In the genomic region with DNA sequence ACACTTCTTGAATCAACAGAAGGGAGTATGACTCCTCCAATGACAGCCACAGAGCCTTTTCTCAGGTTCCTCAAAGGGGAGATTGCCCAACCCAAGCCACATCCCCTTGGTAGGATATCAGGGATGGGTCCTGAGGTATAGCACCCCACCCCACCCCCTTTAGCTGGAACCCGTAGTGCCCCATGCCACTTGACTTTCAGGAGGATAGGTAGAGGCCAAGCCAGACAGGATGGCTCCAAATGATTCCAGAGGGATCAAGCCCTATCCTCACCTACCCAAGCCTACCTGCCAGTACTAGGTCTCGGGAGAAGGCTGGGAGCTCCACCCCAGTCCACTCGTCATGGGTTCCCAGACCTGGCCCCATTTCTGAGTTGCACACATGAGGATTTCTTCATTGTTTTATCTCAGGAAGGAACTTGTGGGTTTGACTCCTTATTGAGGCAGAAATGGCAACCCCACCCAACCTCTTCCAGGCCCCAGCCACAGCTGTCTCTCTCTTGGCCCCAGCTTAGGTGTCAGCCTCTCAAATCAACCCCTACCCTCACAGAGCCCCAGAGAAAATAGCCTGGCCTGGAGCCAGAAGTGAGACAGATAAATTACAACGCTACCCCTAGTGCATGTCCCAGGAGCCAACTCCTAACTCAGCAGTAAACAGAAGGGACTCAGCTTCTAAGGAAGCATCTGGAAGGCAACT, we compare ENCODE assay signal across 9 cellular contexts. TPM values are rescaled to one million over a fixed set of nuclear protein-coding genes. Genes with fewer than 3 reads are reported as not detected.
DNase-seq lines count a peak whose midpoint lies in the region; ATAC-seq and TF ChIP-seq lines count a peak whose summit lies in the region.
"Had no signal": no experiment of that assay in that cellular context is flagged by ENCODE, and none has a peak within 500 bp of the region (broad histone marks: within the 10 kb centered on the region; RNA-seq: fewer than 3 reads in every experiment).

No MANE protein-coding gene starts in this region.

- no peaks in the 10 kb centered on the region for H3K9me2 ChIP-seq in PC-9 (ENCODE audit: insufficient read depth)

- intact Hi-C loops in cardiac septum (cut with DNase I), result loop anchor here (2.0 to 5.0 kb wide), 2 partner anchors 107 to 151 kb away; a partner anchor contains a TSS
- intact Hi-C loops in PC-9 (cut with micrococcal nuclease; ENCODE audit: unreplicated experiment), result loop anchor here (5.0 kb wide), 2 partner anchors 136 to 156 kb away; a partner anchor contains a TSS
- intact Hi-C loops in head of caudate nucleus (cut with DNase I), result loop anchor here (5.0 kb wide), 2 partner anchors 104 to 151 kb away; a partner anchor contains a TSS
- intact Hi-C loops in testis (cut with DNase I; ENCODE audit: low total_unique reads), result loop anchor here (5.0 kb wide), 1 partner anchor 104 kb away; no protein-coding TSS in a partner anchor

- peaks cover 62% of the 10 kb centered on the region for H3K4me1 Mint-ChIP-seq in activated CD8-positive, alpha-beta memory T cell treated with anti-CD3 and anti-CD28 coated beads, Interleukin-2, amount 10 ng/mL, durations not matched to agents 7 days and 5 days
- H3K4me1 Mint-ChIP-seq in activated CD4-positive, alpha-beta memory T cell treated with anti-CD3 and anti-CD28 coated beads, Interleukin-2, amount 10 ng/mL, durations not matched to agents 7 days and 5 days, result peaks cover 59% of the 10 kb centered on the region

- peaks cover 15% of the 10 kb centered on the region for H3K79me2 ChIP-seq in PC-9 (ENCODE audit: low read depth)

- H3K27ac Mint-ChIP-seq in activated CD8-positive, alpha-beta memory T cell treated with anti-CD3 and anti-CD28 coated beads, Interleukin-2, amount 10 ng/mL, durations not matched to agents 7 days and 5 days, result peak overlapping the region; percentile 86
- H3K27ac Mint-ChIP-seq in activated CD4-positive, alpha-beta memory T cell treated with anti-CD3 and anti-CD28 coated beads, Interleukin-2, amount 10 ng/mL, durations not matched to agents 7 days and 5 days, result peak overlapping the region; percentile 93

- CTCF ChIA-PET in activated CD8-positive, alpha-beta memory T cell treated with anti-CD3 and anti-CD28 coated beads, Interleukin-2, amount 10 ng/mL, durations not matched to agents 7 days and 5 days (lab: Charles Lee), result interaction anchor here (0.6 to 19.6 kb wide), 12 partner anchors 9 to 167 kb away, joined by 3 to 420 read pairs (median 5); a partner anchor contains a TSS
- CTCF ChIA-PET in activated CD4-positive, alpha-beta memory T cell treated with anti-CD3 and anti-CD28 coated beads, Interleukin-2, amount 10 ng/mL, durations not matched to agents 7 days and 5 days (lab: Charles Lee), result interaction anchor here (0.8 to 17.8 kb wide), 14 partner anchors 15 to 276 kb away, joined by 3 to 383 read pairs (median 6); a partner anchor contains a TSS
- CTCF ChIA-PET in PC-9 (lab: Charles Lee), result no interaction called here

- POLR2A ChIA-PET in activated CD4-positive, alpha-beta memory T cell treated with anti-CD3 and anti-CD28 coated beads, Interleukin-2, amount 10 ng/mL, durations not matched to agents 7 days and 5 days (lab: Charles Lee), result interaction anchor here (1.0 to 17.3 kb wide), 14 partner anchors 9 to 151 kb away, joined by 3 to 553 read pairs (median 13); a partner anchor contains a TSS
- POLR2A ChIA-PET in PC-9 (lab: Charles Lee; ENCODE audit: unreplicated experiment), result no interaction called here

- H3K4me1 ChIP-seq in PC-9 (replicated peaks; ENCODE audit: insufficient read depth) (peaks cover 29% of the 10 kb centered on the region), testis (peaks cover 36% of the 10 kb centered on the region)

- peak; percentile 77 for DNase-seq in activated CD8-positive, alpha-beta memory T cell treated with anti-CD3 and anti-CD28 coated beads, Interleukin-2, amount 10 ng/mL, durations not matched to agents 7 days and 5 days
- DNase-seq in activated CD8-positive, alpha-beta memory T cell treated with anti-CD3 and anti-CD28 coated beads for 24 hours, result no peak
- peak; percentile 68 for DNase-seq in activated CD4-positive, alpha-beta memory T cell treated with anti-CD3 and anti-CD28 coated beads, Interleukin-2, amount 10 ng/mL, durations not matched to agents 7 days and 5 days
- DNase-seq in cardiac septum (ENCODE audit: low spot score), result peak; percentile 80
- no peak for DNase-seq in PC-9
- DNase-seq in head of caudate nucleus, result no peak
- no peak for DNase-seq in testis
- DNase-seq: H9 had no signal

- no peaks in the 10 kb centered on the region for H3K9me3 Mint-ChIP-seq in activated CD8-positive, alpha-beta memory T cell treated with anti-CD3 and anti-CD28 coated beads, Interleukin-2, amount 10 ng/mL, durations not matched to agents 7 days and 5 days (ENCODE audit: low read depth)
- H3K9me3 Mint-ChIP-seq in activated CD4-positive, alpha-beta memory T cell treated with anti-CD3 and anti-CD28 coated beads, Interleukin-2, amount 10 ng/mL, durations not matched to agents 7 days and 5 days, result no peaks in the 10 kb centered on the region
- H3K9me3 Mint-ChIP-seq: H9 had no signal

- H3K9me3 ChIP-seq in PC-9 (ENCODE audit: insufficient read depth, low read depth) (no peaks in the 10 kb centered on the region), testis (no peaks in the 10 kb centered on the region)

- H3F3A ChIP-seq in PC-9 (ENCODE audit: insufficient read depth, low read depth), result peaks cover 54% of the 10 kb centered on the region

- H3K4me2 ChIP-seq in PC-9, result no peak overlapping the region

- 0 out of 2 replicates have a peak, but pooled peaks cover 6% of the 10 kb centered on the region for H3K36me3 ChIP-seq in PC-9 (ENCODE audit: low read depth)
- no peaks in the 10 kb centered on the region for H3K36me3 ChIP-seq in testis (ENCODE audit: low read depth, missing control alignments)

- peak overlapping the region; percentile 99 for H3K4me3 Mint-ChIP-seq in activated CD8-positive, alpha-beta memory T cell treated with anti-CD3 and anti-CD28 coated beads, Interleukin-2, amount 10 ng/mL, durations not matched to agents 7 days and 5 days
- H3K4me3 Mint-ChIP-seq in activated CD4-positive, alpha-beta memory T cell treated with anti-CD3 and anti-CD28 coated beads, Interleukin-2, amount 10 ng/mL, durations not matched to agents 7 days and 5 days, result peak overlapping the region; percentile 100

- no peak for TF ChIP-seq POLR2A in testis (IDR thresholded peaks at IDR 0.05)

- BruUV-seq in PC-9 (replicated peaks; lab: Mats Ljungman, UMichigan), result no TSS peak

- H3K36me3 Mint-ChIP-seq in activated CD8-positive, alpha-beta memory T cell treated with anti-CD3 and anti-CD28 coated beads, Interleukin-2, amount 10 ng/mL, durations not matched to agents 7 days and 5 days, result peaks cover 65% of the 10 kb centered on the region
- H3K36me3 Mint-ChIP-seq in activated CD4-positive, alpha-beta memory T cell treated with anti-CD3 and anti-CD28 coated beads, Interleukin-2, amount 10 ng/mL, durations not matched to agents 7 days and 5 days (ENCODE audit: low read depth), result peaks cover 78% of the 10 kb centered on the region

- no peaks in the 10 kb centered on the region for H3K27me3 ChIP-seq in PC-9 (ENCODE audit: insufficient read depth, low read depth)
- no peaks in the 10 kb centered on the region for H3K27me3 ChIP-seq in testis

- ATAC-seq in activated CD8-positive, alpha-beta memory T cell treated with anti-CD3 and anti-CD28 coated beads, Interleukin-2, amount 10 ng/mL, durations not matched to agents 7 days and 5 days, result no peak

- 63 to 64% methylated on average over 4 of the region's 4 CpGs for WGBS in testis, 2 donors

- no peak overlapping the region for H2AFZ ChIP-seq in PC-9

- no peaks in the 10 kb centered on the region for H3K27me3 Mint-ChIP-seq in activated CD8-positive, alpha-beta memory T cell treated with anti-CD3 and anti-CD28 coated beads, Interleukin-2, amount 10 ng/mL, durations not matched to agents 7 days and 5 days
- no peaks in the 10 kb centered on the region for H3K27me3 Mint-ChIP-seq in activated CD4-positive, alpha-beta memory T cell treated with anti-CD3 and anti-CD28 coated beads, Interleukin-2, amount 10 ng/mL, durations not matched to agents 7 days and 5 days

- TF ChIP-seq CTCF in PC-9 (conservative IDR thresholded peaks at IDR 0.05) (no peak), testis (IDR thresholded peaks at IDR 0.05) (no peak)

- H3K27ac ChIP-seq in temporal lobe (ENCODE audit: low read depth, low read length), result peak overlapping the region; percentile 61
- H3K27ac ChIP-seq in PC-9, result no peak overlapping the region
- peak overlapping the region in 1 of 2 donors; percentile 57 for H3K27ac ChIP-seq in testis

- H3K4me3 ChIP-seq in PC-9, result no peak overlapping the region
- H3K4me3 ChIP-seq in testis, result no peak overlapping the region

- H4K20me1 ChIP-seq in PC-9 (ENCODE audit: insufficient read depth), result peaks cover 17% of the 10 kb centered on the region; the same call in 1 of the 2 replicates

RNA-seq across cellular contexts. Expression of a gene that starts 3.6 kb away (rescaled TPM):
- 100 to 1,000 TPM; 333 to 502 TPM for total RNA-seq in activated CD8-positive, alpha-beta memory T cell treated with anti-CD3 and anti-CD28 coated beads, Interleukin-2, amount 10 ng/mL, durations not matched to agents 7 days and 5 days
- 100 to 1,000 TPM; 456 to 464 TPM for total RNA-seq in activated CD4-positive, alpha-beta memory T cell treated with anti-CD3 and anti-CD28 coated beads, Interleukin-2, amount 10 ng/mL, durations not matched to agents 7 days and 5 days
- total RNA-seq in cardiac septum (33.5 TPM), temporal lobe (13.0 TPM), PC-9 (2021) (70.5 and 75.1 TPM in 2 replicates), testis (10 to 100 TPM; 27.9 to 32.9 TPM)
- polyA plus RNA-seq in testis (ENCODE audit: insufficient read depth, low read depth, low replicate concordance), result 21.2 TPM

RNA-seq across cellular contexts. Expression of a gene that starts 16.7 kb away (rescaled TPM):
- total RNA-seq in activated CD8-positive, alpha-beta memory T cell treated with anti-CD3 and anti-CD28 coated beads, Interleukin-2, amount 10 ng/mL, durations not matched to agents 7 days and 5 days, result 10 to 100 TPM; 33.1 to 48.5 TPM
- total RNA-seq in activated CD4-positive, alpha-beta memory T cell treated with anti-CD3 and anti-CD28 coated beads, Interleukin-2, amount 10 ng/mL, durations not matched to agents 7 days and 5 days, result 10 to 100 TPM; 23.9 to 24.8 TPM
- total RNA-seq in cardiac septum (11.3 TPM), temporal lobe (11.6 TPM), PC-9 (2021) (33.0 and 36.5 TPM in 2 replicates), testis (10 to 100 TPM; 13.7 to 18.7 TPM)
- 20.5 TPM for polyA plus RNA-seq in testis (ENCODE audit: insufficient read depth, low read depth, low replicate concordance)

RNA-seq across cellular contexts. Expression of a gene that starts 17.1 kb away (rescaled TPM):
- total RNA-seq in activated CD8-positive, alpha-beta memory T cell treated with anti-CD3 and anti-CD28 coated beads, Interleukin-2, amount 10 ng/mL, durations not matched to agents 7 days and 5 days, result 10 to 100 TPM; 21.9 to 25.6 TPM
- total RNA-seq in activated CD4-positive, alpha-beta memory T cell treated with anti-CD3 and anti-CD28 coated beads, Interleukin-2, amount 10 ng/mL, durations not matched to agents 7 days and 5 days, result 10 to 100 TPM; 21.4 to 21.9 TPM
- 16.5 TPM for total RNA-seq in cardiac septum
- 13.3 TPM for total RNA-seq in temporal lobe
- 45.8 and 61.8 TPM in 2 replicates for total RNA-seq in PC-9 (2021)
- 10 to 100 TPM; 25.1 TPM for total RNA-seq in testis
- 15.9 TPM for polyA plus RNA-seq in testis (ENCODE audit: insufficient read depth, low read depth, low replicate concordance)

RNA-seq across cellular contexts. Expression of a gene that starts 42.9 kb away (rescaled TPM):
- total RNA-seq in activated CD8-positive, alpha-beta memory T cell treated with anti-CD3 and anti-CD28 coated beads, Interleukin-2, amount 10 ng/mL, durations not matched to agents 7 days and 5 days, result 1 to 10 TPM; 7.7 to 9.1 TPM
- 1 to 10 TPM; 6.8 to 7.3 TPM for total RNA-seq in activated CD4-positive, alpha-beta memory T cell treated with anti-CD3 and anti-CD28 coated beads, Interleukin-2, amount 10 ng/mL, durations not matched to agents 7 days and 5 days
- total RNA-seq in cardiac septum, result 1.7 TPM
- total RNA-seq in temporal lobe, result 14.5 TPM
- 10.9 and 13.9 TPM in 2 replicates for total RNA-seq in PC-9 (2021)
- total RNA-seq in testis, result 10 to 100 TPM; 19.7 to 26.3 TPM
- polyA plus RNA-seq in testis (ENCODE audit: insufficient read depth, low read depth, low replicate concordance), result 9.3 TPM

Comparison
In these comparisons a context has a peak if more than half of its experiments do, and no peak if none do; other contexts are left out.
1. DNase-seq: peak in activated CD8-positive, alpha-beta memory T cell treated with anti-CD3 and anti-CD28 coated beads, Interleukin-2, amount 10 ng/mL, durations not matched to agents 7 days and 5 days (single experiment), activated CD4-positive, alpha-beta memory T cell treated with anti-CD3 and anti-CD28 coated beads, Interleukin-2, amount 10 ng/mL, durations not matched to agents 7 days and 5 days (single experiment) and cardiac septum (single experiment); none in activated CD8-positive, alpha-beta memory T cell treated with anti-CD3 and anti-CD28 coated beads for 24 hours (single experiment), PC-9 (0 of 2), head of caudate nucleus (0 of 42) and testis (single experiment).